ENCODE assay signal across 8 cellular contexts in the genomic region with DNA sequence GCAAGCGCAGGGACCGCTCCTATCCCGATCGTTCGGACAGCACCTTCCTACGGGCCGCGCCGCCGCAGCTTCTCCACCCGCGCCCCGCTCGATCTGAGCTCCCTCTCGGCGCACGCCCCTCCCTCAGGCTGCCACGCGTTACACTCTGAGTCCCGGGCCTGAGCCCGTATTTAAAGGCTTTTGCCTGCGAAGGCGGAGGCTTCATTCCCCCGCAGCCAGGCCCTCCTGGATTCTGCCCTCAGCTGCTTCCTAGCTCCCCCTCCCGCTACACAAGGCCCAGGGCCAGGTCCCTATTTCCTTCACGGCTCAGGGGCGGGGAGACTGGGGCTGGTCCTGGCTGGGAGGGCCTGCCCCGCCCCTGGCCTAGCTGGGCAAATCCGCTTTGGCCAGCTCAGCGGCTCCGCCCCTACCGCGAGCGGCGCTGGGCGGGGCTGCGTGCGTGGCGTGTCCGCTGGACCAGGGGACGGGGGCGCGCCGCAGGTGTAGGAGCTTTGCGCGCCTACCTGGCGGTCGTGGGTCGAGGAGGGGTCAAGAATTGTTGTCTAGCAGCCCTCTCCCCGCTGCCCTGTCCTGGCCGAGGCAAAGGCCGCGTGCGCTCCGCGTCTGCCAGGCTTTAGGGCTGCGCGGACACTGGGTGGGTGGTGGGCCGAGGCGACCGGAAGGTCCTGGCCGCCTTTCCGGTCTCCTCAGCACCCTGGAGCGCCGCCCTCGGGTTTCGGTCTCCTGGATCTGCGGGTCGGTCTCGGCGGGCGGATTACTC. TPM values are rescaled to one million over a fixed set of nuclear protein-coding genes. Genes with fewer than 3 reads are reported as not detected.
DNase-seq lines count a peak whose midpoint lies in the region; ATAC-seq and TF ChIP-seq lines count a peak whose summit lies in the region.

A gene (minus strand): TSS at position 144 of the 760 bp plus-strand sequence. CDS start 5,927 bp downstream, outside the sequence.

- peak; percentile 99 for DNase-seq in EL
- peak; percentile 94 for DNase-seq in GOT3 (lab: John Stamatoyannopoulos, UW)
- DNase-seq in LNCaP clone FGC (ENCODE audit: low read depth): peak; percentile 94
- DNase-seq in RWPE1 (ENCODE audit: low spot score): peak; percentile 97
- DNase-seq in fibroblast of lung (ENCODE audit: low read depth in 2 of 2): peak; percentile 99
- peak; percentile 83 to 93 (median 88) for DNase-seq in naive thymus-derived CD8-positive, alpha-beta T cell
- peak; percentile 77 to 88 (median 86) for DNase-seq in stimulated activated naive CD4-positive, alpha-beta T cell (lab: John Stamatoyannopoulos, UW)

- peak within 1 kb of the TSS; percentile 96 for H3K9ac ChIP-seq in fibroblast of lung (ENCODE audit: insufficient read depth, low read length)

- no peaks in the 10 kb centered on the region for H4K20me1 ChIP-seq in fibroblast of lung (ENCODE audit: control insufficient read depth, extremely low read depth, insufficient read depth, low read length)

- peak; percentile 99 for ATAC-seq in activated T-helper 17 cell treated with anti-CD3 and anti-CD28 coated beads, Interleukin-2, amount 50 U/mL, for 72 hours (replicated peaks)
- peak; percentile 95 to 97 for ATAC-seq in naive thymus-derived CD8-positive, alpha-beta T cell

- H3K4me3 Mint-ChIP-seq in activated T-helper 17 cell treated with anti-CD3 and anti-CD28 coated beads, Interleukin-2, amount 50 U/mL, for 72 hours: peak within 1 kb of the TSS; percentile 96
- H3K4me3 Mint-ChIP-seq in naive thymus-derived CD8-positive, alpha-beta T cell: peak within 1 kb of the TSS; percentile 95 to 99 (median 97)

- CTCF ChIA-PET in RWPE1 (lab: Yijun Ruan, JAX): interaction anchor here (0.6 to 0.8 kb wide), 2 partner anchors 59 to 405 kb away, joined by 3 to 5 read pairs; no protein-coding TSS in a partner anchor

- H3K27me3 Mint-ChIP-seq in activated T-helper 17 cell treated with anti-CD3 and anti-CD28 coated beads, Interleukin-2, amount 50 U/mL, for 72 hours: no peaks in the 10 kb centered on the region
- no peaks in the 10 kb centered on the region for H3K27me3 Mint-ChIP-seq in naive thymus-derived CD8-positive, alpha-beta T cell

- H3K4me2 ChIP-seq in fibroblast of lung (ENCODE audit: extremely low read depth, insufficient read depth, low read length): peak within 1 kb of the TSS; percentile 96

- peaks cover 11% of the 10 kb centered on the region for H3K4me1 Mint-ChIP-seq in activated T-helper 17 cell treated with anti-CD3 and anti-CD28 coated beads, Interleukin-2, amount 50 U/mL, for 72 hours
- peaks cover 11 to 30% (median 24%) of the 10 kb centered on the region in 4 donors for H3K4me1 Mint-ChIP-seq in naive thymus-derived CD8-positive, alpha-beta T cell

- peak within 1 kb of the TSS; percentile 81 for H2AFZ ChIP-seq in fibroblast of lung (ENCODE audit: low read length)

- H3K4me3 ChIP-seq in LNCaP clone FGC (ENCODE audit: low read depth, low read length) (peak within 1 kb of the TSS; percentile 86), fibroblast of lung (replicated peaks in 1 of 4; ENCODE audit: control extremely low read depth in 1 of 4, insufficient read depth in 1 of 4, low read depth in 3 of 4, low read length in 4 of 4) (peak within 1 kb of the TSS; percentile 92 to 98 (median 96))

- H3K27ac Mint-ChIP-seq in activated T-helper 17 cell treated with anti-CD3 and anti-CD28 coated beads, Interleukin-2, amount 50 U/mL, for 72 hours: peak within 1 kb of the TSS; percentile 96
- peak within 1 kb of the TSS; percentile 85 to 98 (median 94) for H3K27ac Mint-ChIP-seq in naive thymus-derived CD8-positive, alpha-beta T cell

- POLR2A ChIA-PET in RWPE1 (lab: Yijun Ruan, JAX; ENCODE audit: low non-redundant PET): interaction anchor here (0.6 to 1.0 kb wide), 4 partner anchors 15 to 163 kb away, joined by 3 to 6 read pairs (median 3); a partner anchor contains a TSS
- POLR2A ChIA-PET in naive thymus-derived CD8-positive, alpha-beta T cell (lab: Charles Lee): interaction anchor here (0.7 to 1.3 kb wide), 9 partner anchors 10 to 1523 kb away, joined by 3 to 9 read pairs (median 3); a partner anchor contains a TSS

- H3K9me3 Mint-ChIP-seq in activated T-helper 17 cell treated with anti-CD3 and anti-CD28 coated beads, Interleukin-2, amount 50 U/mL, for 72 hours: peaks cover 8% of the 10 kb centered on the region
- peaks cover 7 to 26% (median 20%) of the 10 kb centered on the region in 9 donors for H3K9me3 Mint-ChIP-seq in naive thymus-derived CD8-positive, alpha-beta T cell

- H3K79me2 ChIP-seq in fibroblast of lung (ENCODE audit: control insufficient read depth, insufficient read depth, low read length): peaks cover 48% of the 10 kb centered on the region

- H3K27ac ChIP-seq in RWPE1 (peak within 1 kb of the TSS; percentile 90), fibroblast of lung (ENCODE audit: insufficient read depth, low read length) (peak within 1 kb of the TSS; percentile 99)

- H3K9me3 ChIP-seq in fibroblast of lung (ENCODE audit: control insufficient read depth, insufficient read depth, low read depth, low read length): no peaks in the 10 kb centered on the region

- H3K4me1 ChIP-seq in fibroblast of lung (ENCODE audit: control insufficient read depth, extremely low read depth, insufficient read depth, low read length): peaks cover 6% of the 10 kb centered on the region

- no peaks in the 10 kb centered on the region for H3K27me3 ChIP-seq in fibroblast of lung (ENCODE audit: control insufficient read depth, insufficient read depth, low read length)

- no peaks in the 10 kb centered on the region for H3K36me3 ChIP-seq in fibroblast of lung (ENCODE audit: control insufficient read depth, insufficient read depth, low read length)

- TF ChIP-seq CTCF in LNCaP clone FGC (IDR thresholded peaks at IDR 0.05; ENCODE audit: control insufficient read depth, extremely low read depth, insufficient read depth): no peak
- TF ChIP-seq CTCF in RWPE1 (conservative IDR thresholded peaks at IDR 0.05; ENCODE audit: low read depth): no peak
- TF ChIP-seq CTCF in fibroblast of lung (conservative IDR thresholded peaks at IDR 0.05 in 1 of 2, IDR thresholded peaks at IDR 0.05 in 1 of 2; ENCODE audit: low read depth in 1 of 2, low read length in 2 of 2): no peak

- H3K36me3 Mint-ChIP-seq in activated T-helper 17 cell treated with anti-CD3 and anti-CD28 coated beads, Interleukin-2, amount 50 U/mL, for 72 hours (ENCODE audit: low read depth): no peaks in the 10 kb centered on the region
- H3K36me3 Mint-ChIP-seq in naive thymus-derived CD8-positive, alpha-beta T cell: peaks cover 6 to 21% (median 18%) of the 10 kb centered on the region in 3 donors

RNA-seq across cellular contexts. Expression of the gene that starts here (rescaled TPM):
- 10 to 100 TPM; 31.1 to 31.3 TPM for total RNA-seq in activated T-helper 17 cell treated with anti-CD3 and anti-CD28 coated beads, Interleukin-2, amount 50 U/mL, for 72 hours
- total RNA-seq in fibroblast of lung: 85.9 and 93.7 TPM in 2 replicates
- 154 and 182 TPM in 2 replicates for polyA plus RNA-seq in fibroblast of lung
- 99.3 and 136 TPM in 2 replicates for polyA plus RNA-seq in fibroblast of lung (2012)
- 17.0 and 27.3 TPM in 2 replicates for polyA minus RNA-seq in fibroblast of lung (ENCODE audit: low replicate concordance)
- total RNA-seq in naive thymus-derived CD8-positive, alpha-beta T cell: 10 to 100 TPM; 19.3 to 22.7 TPM
- 10 to 100 TPM; 20.0 to 27.8 (median 20.6) TPM for polyA plus RNA-seq in naive thymus-derived CD8-positive, alpha-beta T cell

Comparison
In these comparisons a context has a peak if more than half of its experiments do, and no peak if none do; other contexts are left out.
1. Peak in every context shown above with its lines: DNase-seq, ATAC-seq, H3K4me3 ChIP-seq and H3K27ac ChIP-seq.